In the genomic region with DNA sequence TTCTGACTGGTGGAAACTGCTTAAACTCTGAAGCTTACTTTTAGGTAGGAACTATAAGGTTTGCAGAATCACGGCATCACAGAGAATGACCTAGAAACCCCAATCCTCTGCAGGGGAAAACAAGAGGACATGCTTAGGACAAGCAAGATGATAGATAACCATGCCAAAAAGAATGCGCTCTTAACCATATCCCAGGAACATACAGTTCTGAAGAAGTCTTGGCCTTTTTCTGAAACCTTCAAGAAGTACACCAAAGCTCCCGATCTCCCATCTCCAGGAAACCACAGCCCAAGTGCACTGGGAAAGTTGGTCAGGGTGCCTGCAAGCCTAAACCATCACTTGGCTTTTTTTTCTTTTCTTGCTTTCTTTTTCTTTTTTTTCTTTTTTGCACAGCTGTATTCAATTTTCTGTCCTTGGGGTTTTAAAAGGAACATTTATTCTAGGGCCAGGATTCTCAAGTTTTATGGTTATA, we compare ENCODE assay signal across 9 cellular contexts. TPM values are rescaled to one million over a fixed set of nuclear protein-coding genes. Genes with fewer than 3 reads are reported as not detected.
DNase-seq lines count a peak whose midpoint lies in the region; ATAC-seq and TF ChIP-seq lines count a peak whose summit lies in the region.
"Had no signal": no experiment of that assay in that cellular context is flagged by ENCODE, and none has a peak within 500 bp of the region (broad histone marks: within the 10 kb centered on the region; RNA-seq: fewer than 3 reads in every experiment).

No MANE protein-coding gene starts in this region.

- H3K4me1 ChIP-seq in Karpas-422 (ENCODE audit: low read length) (peaks cover 20% of the 10 kb centered on the region), hepatocyte (ENCODE audit: insufficient read depth) (peaks cover 46% of the 10 kb centered on the region), stomach smooth muscle (ENCODE audit: control insufficient read depth, insufficient read depth, low read length) (peaks cover 47% of the 10 kb centered on the region), trophoblast cell (ENCODE audit: control insufficient read depth in 1 of 2, insufficient read depth in 2 of 2, low read length in 2 of 2) (peaks cover 5 to 8% of the 10 kb centered on the region in 2 experiments)

- no peak overlapping the region for H3K14ac ChIP-seq in trophoblast cell (ENCODE audit: low read length)

- no peak overlapping the region for H3K23ac ChIP-seq in trophoblast cell (ENCODE audit: low read length)

- TF ChIP-seq CTCF in hepatocyte (IDR thresholded peaks at IDR 0.05; ENCODE audit: poor library complexity), result no peak

- H4K20me1 ChIP-seq in Karpas-422 (ENCODE audit: insufficient read depth, low read depth, low read length), result no peaks in the 10 kb centered on the region
- H4K20me1 ChIP-seq in hepatocyte (ENCODE audit: insufficient read depth, poor library complexity, severe bottlenecking), result no peaks in the 10 kb centered on the region

- no peaks in the 10 kb centered on the region for H3K79me1 ChIP-seq in trophoblast cell (ENCODE audit: low read length)

- no peak overlapping the region for H3K4ac ChIP-seq in trophoblast cell (ENCODE audit: low read depth, low read length)

- H3K9me2 ChIP-seq in Karpas-422 (replicated peaks; ENCODE audit: insufficient read depth, low read length), result no peaks in the 10 kb centered on the region
- H3K9me2 ChIP-seq in hepatocyte (replicated peaks; ENCODE audit: insufficient read depth), result no peaks in the 10 kb centered on the region

- no peak overlapping the region for H4K12ac ChIP-seq in trophoblast cell (ENCODE audit: low read depth, low read length)

- H3K18ac ChIP-seq in trophoblast cell (ENCODE audit: low read length), result no peak overlapping the region

- no peak overlapping the region for H4K91ac ChIP-seq in trophoblast cell (ENCODE audit: low read depth, low read length)

- H3K27ac ChIP-seq in Karpas-422 (ENCODE audit: low read length) (no peak overlapping the region), hepatocyte (peak overlapping the region; percentile 81), stomach smooth muscle (ENCODE audit: low read length) (peak overlapping the region; percentile 76), trophoblast cell (ENCODE audit: low read depth, low read length) (no peak overlapping the region)

- H3K4me3 ChIP-seq in Karpas-422 (ENCODE audit: low read length), result no peak overlapping the region
- H3K4me3 ChIP-seq in hepatocyte, result no peak overlapping the region
- peak overlapping the region; percentile 28 to 58 for H3K4me3 ChIP-seq in stomach smooth muscle (ENCODE audit: low read length in 2 of 2)
- no peak overlapping the region for H3K4me3 ChIP-seq in trophoblast cell (ENCODE audit: low read depth, low read length)

- H2BK5ac ChIP-seq in trophoblast cell (ENCODE audit: low read depth, low read length, poor library complexity), result no peak overlapping the region

- H3K4me2 ChIP-seq in Karpas-422 (ENCODE audit: low read depth, low read length, poor library complexity, severe bottlenecking) (peak overlapping the region; percentile 21), hepatocyte (peak overlapping the region; percentile 54), trophoblast cell (ENCODE audit: low read length) (no peak overlapping the region)

- H3K79me2 ChIP-seq in Karpas-422 (ENCODE audit: low read length) (no peaks in the 10 kb centered on the region), hepatocyte (peaks cover 53% of the 10 kb centered on the region), trophoblast cell (ENCODE audit: control insufficient read depth, insufficient read depth, low read length, poor library complexity) (no peaks in the 10 kb centered on the region)

- H3K27me3 ChIP-seq in Karpas-422 (ENCODE audit: low read length), result no peaks in the 10 kb centered on the region
- H3K27me3 ChIP-seq in hepatocyte, result no peaks in the 10 kb centered on the region
- H3K27me3 ChIP-seq in stomach smooth muscle (ENCODE audit: control insufficient read depth in 1 of 2, insufficient read depth in 2 of 2, low read length in 2 of 2), result no peaks in the 10 kb centered on the region
- H3K27me3 ChIP-seq in trophoblast cell (ENCODE audit: insufficient read depth, low read length), result no peaks in the 10 kb centered on the region

- H2BK12ac ChIP-seq in trophoblast cell (ENCODE audit: low read length), result no peak overlapping the region

- ATAC-seq in GM18909 (IDR thresholded peaks at IDR 0.05; ENCODE audit: poor library complexity, unreplicated experiment), result no peak

- H3K36me3 ChIP-seq in Karpas-422 (ENCODE audit: insufficient read depth, low read length) (no peaks in the 10 kb centered on the region), hepatocyte (replicated peaks; ENCODE audit: insufficient read depth, low read depth) (no peaks in the 10 kb centered on the region), stomach smooth muscle (ENCODE audit: control insufficient read depth in 2 of 2, insufficient read depth in 2 of 2, low read length in 2 of 2) (peaks cover 6 to 9% of the 10 kb centered on the region in 2 donors), trophoblast cell (ENCODE audit: control insufficient read depth in 1 of 2, insufficient read depth in 2 of 2, low read length in 2 of 2) (no peaks in the 10 kb centered on the region)

- H3K9me3 ChIP-seq in Karpas-422 (ENCODE audit: low read length), result no peaks in the 10 kb centered on the region
- H3K9me3 ChIP-seq in hepatocyte (ENCODE audit: low read depth), result no peaks in the 10 kb centered on the region
- H3K9me3 ChIP-seq in stomach smooth muscle (ENCODE audit: control insufficient read depth in 2 of 2, low read length in 2 of 2), result no peaks in the 10 kb centered on the region
- no peaks in the 10 kb centered on the region for H3K9me3 ChIP-seq in trophoblast cell (ENCODE audit: insufficient read depth, low read depth, low read length)

- H3K9ac ChIP-seq in Karpas-422 (ENCODE audit: low read length) (no peak overlapping the region), stomach smooth muscle (ENCODE audit: low read length in 2 of 2) (peak overlapping the region; percentile 17 to 36), trophoblast cell (ENCODE audit: low read length) (no peak overlapping the region)

- no peak overlapping the region for H2AK5ac ChIP-seq in trophoblast cell (ENCODE audit: low read length)

- H4K8ac ChIP-seq in trophoblast cell (ENCODE audit: low read depth, low read length), result no peak overlapping the region

- no peak for DNase-seq in Karpas-422
- peak; percentile 48 for DNase-seq in astrocyte of the hippocampus (ENCODE audit: low read depth, low spot score)
- peak; percentile 33 for DNase-seq in hepatocyte (ENCODE audit: low spot score)
- no peak for DNase-seq in trophoblast cell
- no peak for DNase-seq in DMS53 (lab: John Stamatoyannopoulos, UW)
- no peak for DNase-seq in NCI-H1436 (lab: John Stamatoyannopoulos, UW)
- DNase-seq: KG1 had no signal

- 56% methylated on average over 3 of the region's 3 CpGs for WGBS in hepatocyte (ENCODE audit: low lambda C conversion rate, missing lambda C conversion rate)
- WGBS in trophoblast cell (ENCODE audit: extremely low coverage, insufficient coverage, insufficient read length), result no CpG with 5 or more reads among the region's 3 CpGs

- no peak overlapping the region for H2BK120ac ChIP-seq in trophoblast cell (ENCODE audit: insufficient read depth, low read length, poor library complexity)

- H2AFZ ChIP-seq in Karpas-422 (ENCODE audit: low read length) (no peak overlapping the region), hepatocyte (no peak overlapping the region), trophoblast cell (ENCODE audit: insufficient read depth, low read length, poor library complexity) (no peak overlapping the region)

RNA-seq across cellular contexts. Expression of a gene that starts 12.2 kb away (rescaled TPM):
- total RNA-seq in Karpas-422 (2014; rRNA removed; shearing (Covaris generic); ENCODE audit: low replicate concordance), result not detected in 2 replicates
- 24.3 and 24.4 TPM in 2 replicates for total RNA-seq in hepatocyte
- 36.5 and 64.2 TPM in 2 replicates for polyA plus RNA-seq in hepatocyte
- polyA plus RNA-seq in trophoblast cell (2013), result 25.1 and 25.3 TPM in 2 replicates

Comparison
In these comparisons a context has a peak if more than half of its experiments do, and no peak if none do; other contexts are left out.
1. DNase-seq: peak in astrocyte of the hippocampus (single experiment) and hepatocyte (single experiment); none in Karpas-422 (single experiment), trophoblast cell (0 of 2), DMS53 (single experiment) and NCI-H1436 (single experiment).
2. H3K27ac ChIP-seq: peak in hepatocyte (single experiment) and stomach smooth muscle (single experiment); none in Karpas-422 (single experiment) and trophoblast cell (single experiment).
3. H3K4me3 ChIP-seq: peak in stomach smooth muscle (2 of 2); none in Karpas-422 (single experiment), hepatocyte (single experiment) and trophoblast cell (single experiment).
4. H3K9ac ChIP-seq: peak in stomach smooth muscle (2 of 2); none in Karpas-422 (single experiment) and trophoblast cell (single experiment).
5. RNA of a gene that starts 12.2 kb away (total RNA-seq): 24.3 to 24.4 TPM in hepatocyte; not detected in Karpas-422; every median in the first group is over 10 times any median in the second.